14 cellular contexts compared by ENCODE assay signal in genomic region chr5:141488591-141489478, GRCh38. TPM values are rescaled to one million over a fixed set of nuclear protein-coding genes. Genes with fewer than 3 reads are reported as not detected.
A peak's percentile ranks its signal among the peaks of the same experiment; 100 is the strongest.
DNase-seq lines count a peak whose midpoint lies in the region; FAIRE-seq and TF ChIP-seq lines count a peak whose summit lies in the region.
"Had no signal": no experiment of that assay in that cellular context is flagged by ENCODE, and none has a peak within 500 bp of the region (broad histone marks: within the 10 kb centered on the region; RNA-seq: fewer than 3 reads in every experiment).

PCDHGC5 (plus strand) TSS chr5:141489081; CDS start chr5:141489241, 160 bp downstream.

- H3K4me1 ChIP-seq in breast epithelium (peaks cover 0 to 5% of the 10 kb centered on the region in 2 donors), keratinocyte (ENCODE audit: control insufficient read depth, extremely low read depth, insufficient read depth, low read length) (peaks cover 21% of the 10 kb centered on the region), vagina (peaks cover 65% of the 10 kb centered on the region)

- H3K9ac ChIP-seq in keratinocyte (ENCODE audit: control insufficient read depth, extremely low read depth, insufficient read depth, low read length): no peak within 1 kb of the TSS

- no peak for TF ChIP-seq POLR2A in breast epithelium (IDR thresholded peaks at IDR 0.05)
- no peak for TF ChIP-seq POLR2A in vagina (IDR thresholded peaks at IDR 0.05)

- H3K9me1 ChIP-seq in keratinocyte (ENCODE audit: control insufficient read depth, extremely low read depth, insufficient read depth, low read length): no peaks in the 10 kb centered on the region

- H3K27ac ChIP-seq in breast epithelium (peak within 1 kb of the TSS in 1 of 2 donors; percentile 32), keratinocyte (ENCODE audit: control insufficient read depth, insufficient read depth, low read length) (peak within 1 kb of the TSS; percentile 4), vagina (peak within 1 kb of the TSS; percentile 58)

- POLR2A ChIA-PET in MCF 10A (lab: Yijun Ruan, JAX): interaction anchor here (0.6 to 2.1 kb wide), 6 partner anchors 10 to 40 kb away, joined by 3 to 7 read pairs (median 4); partner anchors contain the start of gene PCDHGC3

- H3K79me2 ChIP-seq in keratinocyte (ENCODE audit: control insufficient read depth, insufficient read depth, low read length): no peaks in the 10 kb centered on the region

- H3K36me3 Mint-ChIP-seq in MCF 10A (ENCODE audit: insufficient read depth, unreplicated experiment): peaks cover 6% of the 10 kb centered on the region

- peak within 1 kb of the TSS; percentile 39 for H3K4me2 ChIP-seq in keratinocyte (ENCODE audit: control insufficient read depth, extremely low read depth, insufficient read depth, low read depth, low read length)

- CTCF ChIA-PET in MCF 10A (lab: Yijun Ruan, JAX): interaction anchor here (0.6 to 1.2 kb wide), 6 partner anchors 18 to 169 kb away, joined by 3 to 4 read pairs (median 3); partner anchors contain the start of gene TAF7

- peak; percentile 95 for FAIRE-seq in bronchial epithelial cell (lab: Jason Lieb, UNC)
- FAIRE-seq in keratinocyte (lab: Jason Lieb, UNC): peak; percentile 81
- FAIRE-seq: A204.1, endometrium had no signal

- no peaks in the 10 kb centered on the region for H3K9me3 Mint-ChIP-seq in MCF 10A (ENCODE audit: unreplicated experiment)

- DNase-seq in MCF 10A (ENCODE audit: unreplicated experiment) (peak; percentile 48), breast epithelium (ENCODE audit: low spot score in 2 of 2) (no peak), bronchial epithelial cell (ENCODE audit: low read depth) (peak; percentile 93), keratinocyte (ENCODE audit: low read depth, low spot score) (peak; percentile 46), vagina (ENCODE audit: extremely low spot score in 2 of 2) (no peak), NOMO-1 (lab: John Stamatoyannopoulos, UW; ENCODE audit: unreplicated experiment in 2 of 2) (no peak), cerebellar nuclear complex (lab: John Stamatoyannopoulos, UW) (no peak), SKM-1 treated with dmso at 0.1 percent for 144 hours (lab: John Stamatoyannopoulos, UW; ENCODE audit: unreplicated experiment) (no peak)
- DNase-seq: activated T-cell treated with anti-CD3 and anti-CD28 coated beads, Interleukin-2, amount 50 U/mL, for 48 hours; NCI-H1436 treated with DMSO at 0.1 percent for 48 hours; tibial artery had no signal

- H3K4me3 ChIP-seq in breast epithelium (no peak within 1 kb of the TSS), bronchial epithelial cell (ENCODE audit: low read depth, low read length) (no peak within 1 kb of the TSS), keratinocyte (ENCODE audit: control insufficient read depth in 2 of 3, extremely low read depth in 1 of 3, insufficient read depth in 2 of 3, low read depth in 1 of 3, low read length in 3 of 3) (peak within 1 kb of the TSS in 1 of 3 experiments; percentile 3), vagina (no peak within 1 kb of the TSS)
- H3K4me3 ChIP-seq: tibial artery had no signal

- no TSS peak for BruUV-seq in MCF 10A (replicated peaks; lab: Mats Ljungman, UMichigan)

- H3K9me3 ChIP-seq in breast epithelium (no peaks in the 10 kb centered on the region), keratinocyte (ENCODE audit: control insufficient read depth, low read depth, low read length) (no peaks in the 10 kb centered on the region), vagina (no peaks in the 10 kb centered on the region)
- H3K9me3 ChIP-seq: tibial artery had no signal

- H3K27me3 Mint-ChIP-seq in MCF 10A (ENCODE audit: insufficient read depth, unreplicated experiment): no peaks in the 10 kb centered on the region

- intact Hi-C loops in MCF 10A (cut with micrococcal nuclease) (no loop called here), breast epithelium (cut with DNase I; ENCODE audit: low total_unique reads) (no loop called here), vagina (cut with DNase I) (no loop called here)

- H3K4me3 Mint-ChIP-seq in MCF 10A (ENCODE audit: unreplicated experiment): no peak within 1 kb of the TSS

- H3K27ac Mint-ChIP-seq in MCF 10A (ENCODE audit: low read depth, unreplicated experiment): no peak within 1 kb of the TSS

- H3K4me1 Mint-ChIP-seq in MCF 10A (ENCODE audit: insufficient read depth, unreplicated experiment): peaks cover 9% of the 10 kb centered on the region

- H4K20me1 ChIP-seq in keratinocyte (ENCODE audit: control insufficient read depth, extremely low read depth, insufficient read depth, low read length): no peaks in the 10 kb centered on the region

- dilution Hi-C loops in keratinocyte (cut with MboI; ENCODE audit: extremely low pct_ligation_motif_present, low sequenced_read_pairs): no loop called here

- H3K27me3 ChIP-seq in breast epithelium (no peaks in the 10 kb centered on the region), bronchial epithelial cell (ENCODE audit: control insufficient read depth, insufficient read depth, low read length) (peaks cover 6% of the 10 kb centered on the region), keratinocyte (ENCODE audit: control insufficient read depth, extremely low read depth, insufficient read depth, low read length) (no peaks in the 10 kb centered on the region), vagina (no peaks in the 10 kb centered on the region)
- H3K27me3 ChIP-seq: tibial artery had no signal

- H2AFZ ChIP-seq in keratinocyte (ENCODE audit: control insufficient read depth, low read length): no peak within 1 kb of the TSS

- TF ChIP-seq CTCF in MCF 10A (IDR thresholded peaks at IDR 0.05; ENCODE audit: unreplicated experiment) (no peak), breast epithelium (IDR thresholded peaks at IDR 0.05) (no peak), bronchial epithelial cell (IDR thresholded peaks at IDR 0.05; ENCODE audit: insufficient read depth, low read length, severe bottlenecking) (no peak), keratinocyte (optimal IDR thresholded peaks at IDR 0.05 in 1 of 3, IDR thresholded peaks at IDR 0.05 in 1 of 3, conservative IDR thresholded peaks at IDR 0.05 in 1 of 3; ENCODE audit: extremely low read depth in 1 of 3, insufficient read depth in 2 of 3, low read length in 3 of 3) (no peak), vagina (IDR thresholded peaks at IDR 0.05) (no peak)

- no peaks in the 10 kb centered on the region for H3K36me3 ChIP-seq in breast epithelium
- H3K36me3 ChIP-seq in bronchial epithelial cell (ENCODE audit: control insufficient read depth, insufficient read depth, low read length): peaks cover 5% of the 10 kb centered on the region
- peaks cover 0 to 3% of the 10 kb centered on the region in 2 experiments for H3K36me3 ChIP-seq in keratinocyte (ENCODE audit: control insufficient read depth in 2 of 2, extremely low read depth in 1 of 2, insufficient read depth in 2 of 2, low read length in 2 of 2)
- peaks cover 0 to 7% of the 10 kb centered on the region in 2 donors for H3K36me3 ChIP-seq in vagina

RNA-seq across cellular contexts. Expression of gene PCDHGC5, which starts in this region (rescaled TPM):
- total RNA-seq in MCF 10A (2022) (0.61 and 0.69 TPM in 2 replicates), breast epithelium (1 to 10 TPM; 2.1 to 3.5 (median 3.3) TPM), bronchial epithelial cell (0.26 and 0.77 TPM in 2 replicates), vagina (3.4 TPM)
- polyA plus RNA-seq in keratinocyte: 0.77 to 1.6 TPM (median 1.5 TPM) in 3 replicates
- 0.12 TPM for polyA plus RNA-seq in keratinocyte (2011; ENCODE audit: low read depth)
- 0.09 and 0.13 TPM in 2 replicates for polyA plus RNA-seq in keratinocyte (2011; cell fraction: cytosol; rRNA removed)
- 2.5 and 2.7 TPM in 2 replicates for polyA plus RNA-seq in keratinocyte (2011; cell fraction: nucleus; rRNA removed)
- 0.39 and 1.6 TPM in 2 replicates for polyA plus RNA-seq in keratinocyte (2012; ENCODE audit: low replicate concordance)
- 4.0 to 6.2 TPM (median 5.4 TPM) in 3 replicates for polyA minus RNA-seq in keratinocyte
- polyA minus RNA-seq in keratinocyte (2011; cell fraction: cytosol; rRNA and poly(A)+ RNA removed): 1.3 TPM
- 6.4 and 7.8 TPM in 2 replicates for polyA minus RNA-seq in keratinocyte (2011; cell fraction: nucleus; rRNA and poly(A)+ RNA removed)
- total RNA-seq: mononuclear cell had no signal

Comparison
In these comparisons a context has a peak if more than half of its experiments do, and no peak if none do; other contexts are left out.
1. Peak in DNase-seq in MCF 10A; RNA of the gene not detected or under 1 TPM.
2. Peak in DNase-seq in bronchial epithelial cell; RNA of the gene not detected or under 1 TPM.